In genomic region chr20:22339091-22339881, GRCh38 we compare ENCODE assay signal across 8 cellular contexts.
DNase-seq lines count a peak whose midpoint lies in the region; TF ChIP-seq lines count a peak whose summit lies in the region.

No MANE protein-coding gene starts in this region.

- intact Hi-C loops in uterus (cut with DNase I; ENCODE audit: low total_unique reads) = loop anchor here (10.0 kb wide), 1 partner anchor 346 kb away; no protein-coding TSS in a partner anchor

- TF ChIP-seq POLR2A in uterus (IDR thresholded peaks at IDR 0.05) = no peak

- no peaks in the 10 kb centered on the region for H3K36me3 ChIP-seq in uterus

- H3K4me3 ChIP-seq in uterus = no peak overlapping the region

- DNase-seq in AML-193 (lab: John Stamatoyannopoulos, UW) (peak; percentile 40 to 54), MV-4-11 (lab: John Stamatoyannopoulos, UW) (peak; percentile 56), RPMI7951 (ENCODE audit: low read depth) (peak; percentile 70), dermis blood vessel endothelial cell (peak; percentile 88), medulla oblongata (ENCODE audit: extremely low spot score) (peak; percentile 79), uterus (no peak), GF-D8 (lab: John Stamatoyannopoulos, UW) (no peak)

- H3K4me1 ChIP-seq in uterus = no peaks in the 10 kb centered on the region

- peak; percentile 64 for TF ChIP-seq CTCF in GM12874 (IDR thresholded peaks at IDR 0.05; ENCODE audit: insufficient read depth, low read depth, low read length)
- peak; percentile 45 to 81 (median 62) for TF ChIP-seq CTCF in uterus (IDR thresholded peaks at IDR 0.05)

- no peak overlapping the region for H3K27ac ChIP-seq in uterus

- H3K9me3 ChIP-seq in uterus = no peaks in the 10 kb centered on the region

- no peaks in the 10 kb centered on the region for H3K27me3 ChIP-seq in uterus

Comparison
In these comparisons a context has a peak if more than half of its experiments do, and no peak if none do; other contexts are left out.
1. DNase-seq: peak in AML-193 (2 of 2), MV-4-11 (single experiment), RPMI7951 (single experiment), dermis blood vessel endothelial cell (single experiment) and medulla oblongata (single experiment); none in uterus (0 of 2) and GF-D8 (single experiment).